Comparison of ENCODE assay signal across 9 cellular contexts in genomic region chr1:9249534-9250335, GRCh38. TPM values are rescaled to one million over a fixed set of nuclear protein-coding genes. Genes with fewer than 3 reads are reported as not detected.
DNase-seq lines count a peak whose midpoint lies in the region; ATAC-seq, FAIRE-seq and TF ChIP-seq lines count a peak whose summit lies in the region.
"Had no signal": no experiment of that assay in that cellular context is flagged by ENCODE, and none has a peak within 500 bp of the region (broad histone marks: within the 10 kb centered on the region; RNA-seq: fewer than 3 reads in every experiment).

No MANE protein-coding gene starts in this region.

- FAIRE-seq in GM18507 (lab: Jason Lieb, UNC) (peak; percentile 29), endothelial cell of umbilical vein (lab: Jason Lieb, UNC) (no peak)

- DNase-seq in 8988T (peak; percentile 75), GM18507 (ENCODE audit: extremely low spot score, insufficient read length, low read depth) (no peak), SW480 (ENCODE audit: low spot score) (peak; percentile 77), endothelial cell of umbilical vein (ENCODE audit: low read depth, low spot score) (peak; percentile 41), natural killer cell (no peak), NCI-H345 treated with DMSO at 0.1 percent for 48 hours (lab: John Stamatoyannopoulos, UW; ENCODE audit: unreplicated experiment) (no peak)
- no peak for DNase-seq in effector memory CD8-positive, alpha-beta T cell

- H3K36me3 ChIP-seq in endothelial cell of umbilical vein (ENCODE audit: control insufficient read depth in 2 of 2, extremely low read depth in 1 of 2, insufficient read depth in 2 of 2, low read length in 2 of 2), result peaks cover 0 to 11% of the 10 kb centered on the region in 2 experiments

- H3K4me1 ChIP-seq in endothelial cell of umbilical vein (ENCODE audit: control insufficient read depth, extremely low read depth, insufficient read depth, low read length), result no peaks in the 10 kb centered on the region

- TF ChIP-seq CTCF in endothelial cell of umbilical vein (IDR thresholded peaks at IDR 0.05; ENCODE audit: extremely low read depth in 1 of 2, insufficient read depth in 1 of 2, low read depth in 1 of 2, low read length in 2 of 2) (peak; percentile 61 to 77), natural killer cell (IDR thresholded peaks at IDR 0.05) (no peak)

- no peaks in the 10 kb centered on the region for H3K27me3 Mint-ChIP-seq in natural killer cell (ENCODE audit: low read depth in 2 of 2)
- no peaks in the 10 kb centered on the region for H3K27me3 Mint-ChIP-seq in effector memory CD8-positive, alpha-beta T cell
- H3K27me3 Mint-ChIP-seq: activated naive CD8-positive, alpha-beta T cell had no signal

- POLR2A ChIA-PET in endothelial cell of umbilical vein (lab: Charles Lee), result no interaction called here

- H3K27me3 ChIP-seq in endothelial cell of umbilical vein (ENCODE audit: control insufficient read depth in 2 of 2, insufficient read depth in 2 of 2, low read length in 2 of 2), result no peaks in the 10 kb centered on the region

- no TSS peak for BruUV-seq in endothelial cell of umbilical vein (replicated peaks; lab: Mats Ljungman, UMichigan)

- H2AFZ ChIP-seq in endothelial cell of umbilical vein (ENCODE audit: low read depth, low read length), result no peak overlapping the region

- dilution Hi-C loops in endothelial cell of umbilical vein (cut with MboI; ENCODE audit: extremely low pct_ligation_motif_present, low sequenced_read_pairs), result no loop called here

- intact Hi-C loops in endothelial cell of umbilical vein (cut with micrococcal nuclease), result loop anchor here (1.0 kb wide), 2 partner anchors 68 to 139 kb away; no protein-coding TSS in a partner anchor
- intact Hi-C loops in natural killer cell (cut with micrococcal nuclease), result no loop called here

- no peak for TF ChIP-seq POLR2A in endothelial cell of umbilical vein (IDR thresholded peaks at IDR 0.05; ENCODE audit: low read depth, low read length)

- H3K27ac ChIP-seq in endothelial cell of umbilical vein (ENCODE audit: insufficient read depth, low read depth, low read length), result no peak overlapping the region

- no peak overlapping the region for H3K9ac ChIP-seq in endothelial cell of umbilical vein (replicated peaks; ENCODE audit: extremely low read depth, insufficient read depth, low read length)

- H3K79me2 ChIP-seq in endothelial cell of umbilical vein (ENCODE audit: control insufficient read depth, insufficient read depth, low read length), result no peaks in the 10 kb centered on the region

- H3K9me1 ChIP-seq in endothelial cell of umbilical vein (replicated peaks; ENCODE audit: control insufficient read depth, extremely low read depth, insufficient read depth, low read length), result no peaks in the 10 kb centered on the region

- CTCF ChIA-PET in endothelial cell of umbilical vein (lab: Charles Lee), result interaction anchor here (0.6 to 4.4 kb wide), 17 partner anchors 12 to 241 kb away, joined by 3 to 44 read pairs (median 4); partner anchors contain the start of genes GPR157 and H6PD

- peak in 2 of 3 donors; percentile 37 to 53 for ATAC-seq in natural killer cell
- ATAC-seq in HG03439 (IDR thresholded peaks at IDR 0.05; ENCODE audit: unreplicated experiment), result no peak
- ATAC-seq in effector memory CD8-positive, alpha-beta T cell (replicated peaks), result no peak

- no peak overlapping the region for H3K4me3 ChIP-seq in endothelial cell of umbilical vein (replicated peaks in 1 of 3; ENCODE audit: insufficient read depth in 1 of 3, low read depth in 1 of 3, low read length in 3 of 3)

- H3K9me3 ChIP-seq in endothelial cell of umbilical vein (replicated peaks; ENCODE audit: control insufficient read depth, insufficient read depth, low read length), result no peaks in the 10 kb centered on the region

- no peak overlapping the region for H3K4me2 ChIP-seq in endothelial cell of umbilical vein (ENCODE audit: insufficient read depth, low read length)

- peaks cover 8 to 14% of the 10 kb centered on the region in 2 donors for H3K4me1 Mint-ChIP-seq in natural killer cell
- peaks cover 13 to 25% of the 10 kb centered on the region in 2 donors for H3K4me1 Mint-ChIP-seq in effector memory CD8-positive, alpha-beta T cell (ENCODE audit: low read depth in 2 of 2)

- no peaks in the 10 kb centered on the region for H3K36me3 Mint-ChIP-seq in natural killer cell
- H3K36me3 Mint-ChIP-seq in effector memory CD8-positive, alpha-beta T cell (ENCODE audit: insufficient read depth), result peaks cover 6% of the 10 kb centered on the region
- H3K36me3 Mint-ChIP-seq: activated naive CD8-positive, alpha-beta T cell had no signal

- no peak overlapping the region for H3K27ac Mint-ChIP-seq in natural killer cell
- H3K27ac Mint-ChIP-seq in effector memory CD8-positive, alpha-beta T cell, result no peak overlapping the region
- H3K27ac Mint-ChIP-seq: activated naive CD8-positive, alpha-beta T cell had no signal

- no peak overlapping the region for H3K4me3 Mint-ChIP-seq in natural killer cell
- no peak overlapping the region for H3K4me3 Mint-ChIP-seq in effector memory CD8-positive, alpha-beta T cell
- H3K4me3 Mint-ChIP-seq: activated naive CD8-positive, alpha-beta T cell had no signal

- H4K20me1 ChIP-seq in endothelial cell of umbilical vein (replicated peaks; ENCODE audit: control insufficient read depth, extremely low read depth, insufficient read depth, low read length), result no peaks in the 10 kb centered on the region

- H3K9me3 Mint-ChIP-seq in natural killer cell, result no peaks in the 10 kb centered on the region
- H3K9me3 Mint-ChIP-seq in effector memory CD8-positive, alpha-beta T cell, result no peaks in the 10 kb centered on the region

TF ChIP-seq in endothelial cell of umbilical vein, 7 proteins besides CTCF, POLR2A, EP300 and RAD21:
- TF ChIP-seq MYC (IDR thresholded peaks at IDR 0.05; ENCODE audit: low read depth, low read length) (no peak), JUN (IDR thresholded peaks at IDR 0.05; ENCODE audit: borderline replicate concordance, insufficient read depth, insufficient read length, low read depth) (no peak), FOS (IDR thresholded peaks at IDR 0.05; ENCODE audit: borderline replicate concordance, insufficient read depth, low read length) (no peak), MAX (IDR thresholded peaks at IDR 0.05; ENCODE audit: insufficient read depth, insufficient read length) (no peak), GATA2 (IDR thresholded peaks at IDR 0.05; ENCODE audit: insufficient read depth, insufficient read length, low read depth, low read length) (no peak), EZH2 (IDR thresholded peaks at IDR 0.05; ENCODE audit: borderline replicate concordance, low read depth, low read length, severe bottlenecking) (no peak), POLR2AphosphoS5 (IDR thresholded peaks at IDR 0.05; ENCODE audit: insufficient read depth, low read depth, low read length) (no peak)

RNA-seq across cellular contexts. Expression of gene H6PD, which starts 15.2 kb away (rescaled TPM):
- total RNA-seq in endothelial cell of umbilical vein, result 29.0 and 40.1 TPM in 2 replicates
- 24.5 and 26.9 TPM in 2 replicates for polyA plus RNA-seq in endothelial cell of umbilical vein
- polyA plus RNA-seq in endothelial cell of umbilical vein (2011; cell fraction: cytosol; rRNA removed), result 22.5 and 26.8 TPM in 2 replicates
- 19.4 and 21.4 TPM in 2 replicates for polyA plus RNA-seq in endothelial cell of umbilical vein (2011; cell fraction: nucleus; rRNA removed)
- polyA plus RNA-seq in endothelial cell of umbilical vein (2012), result 20.4 and 21.0 TPM in 2 replicates
- 31.0 and 33.4 TPM in 2 replicates for polyA minus RNA-seq in endothelial cell of umbilical vein
- polyA minus RNA-seq in endothelial cell of umbilical vein (2011; cell fraction: cytosol; rRNA and poly(A)+ RNA removed), result 3.4 TPM
- polyA minus RNA-seq in endothelial cell of umbilical vein (2011; cell fraction: nucleus; rRNA and poly(A)+ RNA removed), result 11.2 and 11.9 TPM in 2 replicates
- 10 to 100 TPM; 24.3 to 37.1 (median 31.2) TPM for total RNA-seq in natural killer cell

RNA-seq across cellular contexts. Expression of gene SPSB1, which starts 43.0 kb away (rescaled TPM):
- total RNA-seq in endothelial cell of umbilical vein, result 41.9 and 50.9 TPM in 2 replicates
- 61.2 and 66.7 TPM in 2 replicates for polyA plus RNA-seq in endothelial cell of umbilical vein
- 39.4 and 39.6 TPM in 2 replicates for polyA plus RNA-seq in endothelial cell of umbilical vein (2011; cell fraction: cytosol; rRNA removed)
- polyA plus RNA-seq in endothelial cell of umbilical vein (2011; cell fraction: nucleus; rRNA removed), result 30.4 and 32.4 TPM in 2 replicates
- 25.2 and 26.0 TPM in 2 replicates for polyA plus RNA-seq in endothelial cell of umbilical vein (2012)
- polyA minus RNA-seq in endothelial cell of umbilical vein, result 68.1 and 84.0 TPM in 2 replicates
- polyA minus RNA-seq in endothelial cell of umbilical vein (2011; cell fraction: cytosol; rRNA and poly(A)+ RNA removed), result 6.3 TPM
- polyA minus RNA-seq in endothelial cell of umbilical vein (2011; cell fraction: nucleus; rRNA and poly(A)+ RNA removed), result 27.8 and 30.8 TPM in 2 replicates
- total RNA-seq in natural killer cell, result 1 to 10 TPM in 2 of 3 donors, under 1 TPM in 1; 0.82 to 3.0 (median 1.5) TPM

Comparison
In these comparisons a context has a peak if more than half of its experiments do, and no peak if none do; other contexts are left out.
1. DNase-seq: peak in 8988T (single experiment), SW480 (single experiment) and endothelial cell of umbilical vein (single experiment); none in GM18507 (single experiment), natural killer cell (single experiment), NCI-H345 treated with DMSO at 0.1 percent for 48 hours (single experiment) and effector memory CD8-positive, alpha-beta T cell (0 of 3).
2. ATAC-seq: peak in natural killer cell (2 of 3); none in HG03439 (single experiment) and effector memory CD8-positive, alpha-beta T cell (single experiment).
3. RNA of gene SPSB1, which starts 43.0 kb away (total RNA-seq): 41.9 to 50.9 TPM in endothelial cell of umbilical vein; 0.82 to 3.0 TPM in natural killer cell; every median in the first group is over 10 times any median in the second.